16 cellular contexts compared by ENCODE assay signal in the genomic region with DNA sequence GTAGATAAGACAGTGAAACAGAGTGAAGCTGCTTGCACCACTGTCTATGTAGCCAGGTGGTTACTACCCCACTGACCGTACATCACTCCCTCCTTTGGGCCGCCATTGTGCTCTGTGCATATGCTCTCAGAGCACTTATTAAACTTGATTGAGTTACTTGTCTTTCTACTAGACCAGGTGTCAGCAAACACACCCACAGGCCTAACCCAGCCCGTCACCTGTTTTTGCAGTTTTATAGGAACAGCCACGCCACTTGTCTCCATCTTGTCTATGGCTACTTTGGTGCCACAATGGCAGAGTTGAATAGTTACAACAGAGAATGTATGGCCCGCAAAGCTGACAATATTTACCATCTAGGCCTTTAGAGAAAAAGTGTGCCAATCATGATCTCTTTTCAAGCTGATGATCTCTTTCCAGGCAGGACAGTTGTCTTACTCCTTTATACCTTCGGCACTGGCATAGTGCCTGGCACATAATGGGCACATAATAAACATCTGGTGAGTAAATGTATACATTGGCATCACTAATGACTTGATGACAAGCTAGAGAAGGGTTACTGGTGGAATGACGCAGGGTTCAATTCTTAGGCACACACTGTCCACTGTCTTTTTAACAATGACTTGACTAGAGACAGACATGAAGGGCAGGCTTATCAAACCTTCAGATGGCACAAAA. TPM values are rescaled to one million over a fixed set of nuclear protein-coding genes. Genes with fewer than 3 reads are reported as not detected.
DNase-seq lines count a peak whose midpoint lies in the region; ATAC-seq and TF ChIP-seq lines count a peak whose summit lies in the region.
"Had no signal": no experiment of that assay in that cellular context is flagged by ENCODE, and none has a peak within 500 bp of the region (broad histone marks: within the 10 kb centered on the region; RNA-seq: fewer than 3 reads in every experiment).

No MANE protein-coding gene starts in this region.

- H3K36me3 ChIP-seq in BLaER1 treated with 17β-estradiol and CSF1 and Interleukin-3, amounts not matched to agents 10 nM and 100 nM: no peaks in the 10 kb centered on the region
- H3K36me3 ChIP-seq in gastrocnemius medialis: no peaks in the 10 kb centered on the region
- no peaks in the 10 kb centered on the region for H3K36me3 ChIP-seq in trophoblast cell (ENCODE audit: control insufficient read depth in 1 of 2, insufficient read depth in 2 of 2, low read length in 2 of 2)
- no peaks in the 10 kb centered on the region for H3K36me3 ChIP-seq in GM23248 (ENCODE audit: low read depth)
- H3K36me3 ChIP-seq: MG63 had no signal

- no peak overlapping the region for H4K8ac ChIP-seq in trophoblast cell (ENCODE audit: low read depth, low read length)

- H3K27ac Mint-ChIP-seq in activated naive CD4-positive, alpha-beta T cell treated with anti-CD3 and anti-CD28 coated beads, Interleukin-2, amount 50 U/mL, for 72 hours: no peak overlapping the region
- H3K27ac Mint-ChIP-seq in immature natural killer cell: no peak overlapping the region

- H3K27me3 ChIP-seq in BLaER1 treated with 17β-estradiol and CSF1 and Interleukin-3, amounts not matched to agents 10 nM and 100 nM: no peaks in the 10 kb centered on the region
- H3K27me3 ChIP-seq in gastrocnemius medialis: no peaks in the 10 kb centered on the region
- H3K27me3 ChIP-seq in trophoblast cell (ENCODE audit: insufficient read depth, low read length): no peaks in the 10 kb centered on the region
- H3K27me3 ChIP-seq in GM23248 (replicated peaks; ENCODE audit: insufficient read depth): no peaks in the 10 kb centered on the region
- H3K27me3 ChIP-seq: MG63 had no signal

- in situ Hi-C loops in gastrocnemius medialis (cut with MboI; ENCODE audit: low sequenced_read_pairs in 4 of 4): no loop called here
- in situ Hi-C loops in GM23248 (cut with MboI): no loop called here

- H3K79me2 ChIP-seq in trophoblast cell (ENCODE audit: control insufficient read depth, insufficient read depth, low read length, poor library complexity) (no peaks in the 10 kb centered on the region), GM23248 (ENCODE audit: insufficient read depth) (no peaks in the 10 kb centered on the region)

- H3K27me3 Mint-ChIP-seq in immature natural killer cell (ENCODE audit: low read depth in 3 of 3): peaks cover 0 to 3% (median 0%) of the 10 kb centered on the region in 3 donors

- peak overlapping the region in 10 of 11 experiments; percentile 9 to 71 (median 52); a peak in 18 of 22 replicates for H3K4me2 ChIP-seq in BLaER1 treated with 17β-estradiol and CSF1 and Interleukin-3, amounts not matched to agents 10 nM and 100 nM
- no peak overlapping the region for H3K4me2 ChIP-seq in trophoblast cell (ENCODE audit: low read length)
- H3K4me2 ChIP-seq in GM23248 (ENCODE audit: unreplicated experiment): no peak overlapping the region

- intact Hi-C loops in left colon (cut with DNase I, micrococcal nuclease): no loop called here
- intact Hi-C loops in gastrocnemius medialis (cut with DNase I; ENCODE audit: low total_unique reads): no loop called here

- TF ChIP-seq POLR2A in gastrocnemius medialis (IDR thresholded peaks at IDR 0.05): no peak

- H3K23ac ChIP-seq in trophoblast cell (ENCODE audit: low read length): no peak overlapping the region

- H3K4ac ChIP-seq in trophoblast cell (ENCODE audit: low read depth, low read length): no peak overlapping the region

- TF ChIP-seq CTCF in gastrocnemius medialis (IDR thresholded peaks at IDR 0.05 in 4 of 5, conservative IDR thresholded peaks at IDR 0.05 in 1 of 5): no peak

- H3K4me1 ChIP-seq in BLaER1 treated with 17β-estradiol and CSF1 and Interleukin-3, amounts not matched to agents 10 nM and 100 nM: peaks cover 0 to 41% (median 24%) of the 10 kb centered on the region in 10 experiments; a peak in 16 of 20 replicates
- H3K4me1 ChIP-seq in gastrocnemius medialis (peaks cover 58 to 79% of the 10 kb centered on the region in 2 donors), trophoblast cell (ENCODE audit: control insufficient read depth in 1 of 2, insufficient read depth in 2 of 2, low read length in 2 of 2) (peaks cover 0 to 3% of the 10 kb centered on the region in 2 experiments), GM23248 (ENCODE audit: insufficient read depth) (peaks cover 4% of the 10 kb centered on the region; the same call in 1 of the 2 replicates)

- DNase-seq in NCI-H69 (lab: John Stamatoyannopoulos, UW): peak; percentile 59
- DNase-seq in left colon: no peak
- no peak for DNase-seq in gastrocnemius medialis
- DNase-seq in activated naive CD4-positive, alpha-beta T cell treated with anti-CD3 and anti-CD28 coated beads, Interleukin-2, amount 50 U/mL, for 72 hours (ENCODE audit: low spot score in 2 of 2): no peak
- DNase-seq in trophoblast cell: no peak
- no peak for DNase-seq in GM23248
- no peak for DNase-seq in immature natural killer cell
- DNase-seq: COR-L47, MG63, NCI-H1092, NCI-H1694, NCI-H526 treated with DMSO at 0.1 percent for 48 hours, SIG-M5 had no signal

- no peak overlapping the region for H2BK5ac ChIP-seq in trophoblast cell (ENCODE audit: low read depth, low read length, poor library complexity)

- H3K14ac ChIP-seq in trophoblast cell (ENCODE audit: low read length): no peak overlapping the region

- no peaks in the 10 kb centered on the region for H3K79me1 ChIP-seq in trophoblast cell (ENCODE audit: low read length)

- ATAC-seq in left colon (peak; percentile 74), gastrocnemius medialis (no peak)
- ATAC-seq in activated naive CD4-positive, alpha-beta T cell treated with anti-CD3 and anti-CD28 coated beads, Interleukin-2, amount 50 U/mL, for 72 hours: no peak
- ATAC-seq: HepG2 had no signal

- no peaks in the 10 kb centered on the region for H3K9me3 Mint-ChIP-seq in activated naive CD4-positive, alpha-beta T cell treated with anti-CD3 and anti-CD28 coated beads, Interleukin-2, amount 50 U/mL, for 72 hours
- no peaks in the 10 kb centered on the region for H3K9me3 Mint-ChIP-seq in immature natural killer cell

- H3K4me3 ChIP-seq in BLaER1 treated with 17β-estradiol and CSF1 and Interleukin-3, amounts not matched to agents 10 nM and 100 nM: no peak overlapping the region
- no peak overlapping the region for H3K4me3 ChIP-seq in gastrocnemius medialis
- H3K4me3 ChIP-seq in trophoblast cell (ENCODE audit: low read depth, low read length): no peak overlapping the region
- no peak overlapping the region for H3K4me3 ChIP-seq in GM23248
- H3K4me3 ChIP-seq: MG63 had no signal

- H2BK120ac ChIP-seq in trophoblast cell (ENCODE audit: insufficient read depth, low read length, poor library complexity): no peak overlapping the region

- H4K12ac ChIP-seq in trophoblast cell (ENCODE audit: low read depth, low read length): no peak overlapping the region

- H2AFZ ChIP-seq in trophoblast cell (ENCODE audit: insufficient read depth, low read length, poor library complexity) (no peak overlapping the region), GM23248 (no peak overlapping the region)

- peaks cover 8% of the 10 kb centered on the region; the same call in 1 of the 2 replicates for H3F3A ChIP-seq in GM23248 (ENCODE audit: insufficient read depth)

- no peak overlapping the region for H2AK5ac ChIP-seq in trophoblast cell (ENCODE audit: low read length)

- H3K4me3 Mint-ChIP-seq in immature natural killer cell: no peak overlapping the region

- no CpG with 5 or more reads among the region's 7 CpGs for WGBS in trophoblast cell (ENCODE audit: extremely low coverage, insufficient coverage, insufficient read length)
- 91 to 94% methylated on average over 7 of the region's 7 CpGs for WGBS in GM23248 (ENCODE audit: low coverage in 1 of 2, low lambda C conversion rate in 2 of 2, missing lambda C conversion rate in 2 of 2), 2 experiments

- no peaks in the 10 kb centered on the region for H3K9me2 ChIP-seq in GM23248 (ENCODE audit: insufficient read depth)

- H3K9ac ChIP-seq in BLaER1 treated with 17β-estradiol and CSF1 and Interleukin-3, amounts not matched to agents 10 nM and 100 nM: no peak overlapping the region
- no peak overlapping the region for H3K9ac ChIP-seq in trophoblast cell (ENCODE audit: low read length)
- H3K9ac ChIP-seq in GM23248: no peak overlapping the region
- H3K9ac ChIP-seq: KMS-11 had no signal

- no peak overlapping the region for H3K18ac ChIP-seq in trophoblast cell (ENCODE audit: low read length)

- H3K9me3 ChIP-seq in BLaER1 treated with 17β-estradiol and CSF1 and Interleukin-3, amounts not matched to agents 10 nM and 100 nM (replicated peaks in 1 of 11): no peaks in the 10 kb centered on the region
- H3K9me3 ChIP-seq in gastrocnemius medialis (no peaks in the 10 kb centered on the region), trophoblast cell (ENCODE audit: insufficient read depth, low read depth, low read length) (no peaks in the 10 kb centered on the region), GM23248 (ENCODE audit: low read depth) (no peaks in the 10 kb centered on the region)
- H3K9me3 ChIP-seq: MG63 had no signal

- H4K20me1 ChIP-seq in BLaER1 treated with 17β-estradiol and CSF1 and Interleukin-3, amounts not matched to agents 10 nM and 100 nM: no peaks in the 10 kb centered on the region
- H4K20me1 ChIP-seq in GM23248 (ENCODE audit: insufficient read depth): no peaks in the 10 kb centered on the region

- H3K4me1 Mint-ChIP-seq in immature natural killer cell: peaks cover 3 to 14% of the 10 kb centered on the region in 2 donors

- H2BK12ac ChIP-seq in trophoblast cell (ENCODE audit: low read length): no peak overlapping the region

- H4K91ac ChIP-seq in trophoblast cell (ENCODE audit: low read depth, low read length): no peak overlapping the region

- no peaks in the 10 kb centered on the region for H3K36me3 Mint-ChIP-seq in activated naive CD4-positive, alpha-beta T cell treated with anti-CD3 and anti-CD28 coated beads, Interleukin-2, amount 50 U/mL, for 72 hours
- no peaks in the 10 kb centered on the region for H3K36me3 Mint-ChIP-seq in immature natural killer cell

- H3K27ac ChIP-seq in BLaER1 treated with 17β-estradiol and CSF1 and Interleukin-3, amounts not matched to agents 10 nM and 100 nM: no peak overlapping the region
- H3K27ac ChIP-seq in gastrocnemius medialis (peak overlapping the region; percentile 67 to 92 (median 81)), trophoblast cell (ENCODE audit: low read depth, low read length) (no peak overlapping the region), GM23248 (no peak overlapping the region)
- H3K27ac ChIP-seq: KMS-11 had no signal

RNA-seq across cellular contexts. Expression of a gene that starts 36.7 kb away (rescaled TPM):
- total RNA-seq in left colon (100 to 1,000 TPM in 1 of 2 donors, 10 to 100 TPM in 1; 20.6 to 120 TPM), gastrocnemius medialis (100 to 1,000 TPM; 146 to 331 (median 186) TPM)
- 1 to 10 TPM; 1.2 to 2.8 TPM for total RNA-seq in activated naive CD4-positive, alpha-beta T cell treated with anti-CD3 and anti-CD28 coated beads, Interleukin-2, amount 50 U/mL, for 72 hours
- 20.4 and 22.1 TPM in 2 replicates for polyA plus RNA-seq in trophoblast cell (2013)
- total RNA-seq in GM23248 (2014; rRNA removed; shearing (Covaris generic)): 0.13 and 1.2 TPM in 2 replicates
- polyA plus RNA-seq in GM23248 (2016; fragmentation: Nextera tagmentation; extraction: Ambion mirVana) (0.65 and 1.3 TPM in 2 replicates), immature natural killer cell (1 to 10 TPM in 1 of 3 donors, under 1 TPM in 2; 0.33 to 1.8 (median 0.82) TPM)

Comparison
In these comparisons a context has a peak if more than half of its experiments do, and no peak if none do; other contexts are left out.
1. H3K27ac ChIP-seq: peak in gastrocnemius medialis (4 of 4); none in BLaER1 treated with 17β-estradiol and CSF1 and Interleukin-3, amounts not matched to agents 10 nM and 100 nM (0 of 11), trophoblast cell (single experiment) and GM23248 (single experiment).
2. H3K4me2 ChIP-seq: peak in BLaER1 treated with 17β-estradiol and CSF1 and Interleukin-3, amounts not matched to agents 10 nM and 100 nM (10 of 11); none in trophoblast cell (single experiment) and GM23248 (single experiment).